20 cellular contexts compared by ENCODE assay signal in the genomic region with DNA sequence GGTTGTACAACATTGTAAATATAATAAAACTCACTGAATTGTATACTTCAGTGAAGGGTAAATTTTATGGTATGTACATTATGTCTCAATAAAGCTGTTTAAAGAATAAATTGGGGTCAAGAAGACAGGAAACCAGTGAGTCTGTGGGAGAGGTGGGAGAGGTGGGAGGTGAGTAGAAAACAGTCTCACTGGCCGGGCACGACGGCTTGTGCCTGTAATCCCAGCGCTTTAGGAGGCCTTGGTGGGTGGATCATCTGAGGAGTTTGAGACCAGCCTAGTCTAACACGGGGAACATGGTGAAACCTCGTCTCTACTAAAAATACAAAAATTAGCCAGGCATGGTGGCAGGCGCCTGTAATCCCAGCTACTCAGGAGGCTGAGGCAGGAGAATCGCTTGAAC. TPM values are rescaled to one million over a fixed set of nuclear protein-coding genes. Genes with fewer than 3 reads are reported as not detected.
DNase-seq lines count a peak whose midpoint lies in the region; ATAC-seq and TF ChIP-seq lines count a peak whose summit lies in the region.
"Had no signal": no experiment of that assay in that cellular context is flagged by ENCODE, and none has a peak within 500 bp of the region (broad histone marks: within the 10 kb centered on the region; RNA-seq: fewer than 3 reads in every experiment).

No MANE protein-coding gene starts in this region.

- CTCF ChIA-PET in activated naive CD4-positive, alpha-beta T cell treated with anti-CD3 and anti-CD28 coated beads, Interleukin-2, amount 10 ng/mL, durations not matched to agents 7 days and 5 days (lab: Charles Lee) = no interaction called here

- ATAC-seq in foreskin keratinocyte (no peak), GM21367 (IDR thresholded peaks at IDR 0.05; ENCODE audit: unreplicated experiment) (no peak)
- ATAC-seq in stimulated activated memory B cell treated with anti-CD40 and anti-IgM and Interleukin-4, amounts not matched to agents 10 μg/mL and 1 μg/mL and 100 μg/mL, for 72 hours = no peak
- ATAC-seq: A549, HCT116 had no signal

- no peaks in the 10 kb centered on the region for H3K27me3 ChIP-seq in foreskin keratinocyte

- peaks cover 14% of the 10 kb centered on the region for H3K4me1 ChIP-seq in foreskin keratinocyte

- H3K27ac ChIP-seq in 22Rv1 = 0 out of 2 replicates have a peak overlapping the region, but pooled peaks have one; percentile 21
- H3K27ac ChIP-seq in foreskin keratinocyte = peak overlapping the region; percentile 84
- H3K27ac ChIP-seq: A549, C4-2B had no signal

- H3K27ac Mint-ChIP-seq in CD14-positive monocyte (peak overlapping the region in 6 of 7 donors; percentile 92 to 100 (median 98)), neural crest cell (ENCODE audit: unreplicated experiment) (no peak overlapping the region)
- H3K27ac Mint-ChIP-seq in activated naive CD4-positive, alpha-beta T cell treated with anti-CD3 and anti-CD28 coated beads, Interleukin-2, amount 10 ng/mL, durations not matched to agents 7 days and 5 days = no peak overlapping the region
- H3K27ac Mint-ChIP-seq in stimulated activated memory B cell treated with anti-CD40 and anti-IgM and Interleukin-4, amounts not matched to agents 10 μg/mL and 1 μg/mL and 100 μg/mL, for 72 hours = no peak overlapping the region

- DNase-seq in CD14-positive monocyte (ENCODE audit: low spot score) (no peak), foreskin keratinocyte (no peak), neural crest cell (ENCODE audit: low read depth, low spot score) (no peak), glomerular visceral epithelial cell (ENCODE audit: extremely low spot score) (no peak)
- no peak for DNase-seq in activated naive CD4-positive, alpha-beta T cell treated with anti-CD3 and anti-CD28 coated beads, Interleukin-2, amount 10 ng/mL, durations not matched to agents 7 days and 5 days
- DNase-seq: AML-193; CD4-positive, alpha-beta memory T cell; DMS153; DMS79; GDM1; GOT3; H7; HFFc6; IMR-90 had no signal

- H3K36me3 Mint-ChIP-seq in CD14-positive monocyte (peaks cover 11 to 13% of the 10 kb centered on the region in 2 donors), neural crest cell (ENCODE audit: low read depth) (peaks cover 3% of the 10 kb centered on the region)
- H3K36me3 Mint-ChIP-seq in activated naive CD4-positive, alpha-beta T cell treated with anti-CD3 and anti-CD28 coated beads, Interleukin-2, amount 10 ng/mL, durations not matched to agents 7 days and 5 days = peaks cover 15% of the 10 kb centered on the region
- H3K36me3 Mint-ChIP-seq in stimulated activated memory B cell treated with anti-CD40 and anti-IgM and Interleukin-4, amounts not matched to agents 10 μg/mL and 1 μg/mL and 100 μg/mL, for 72 hours = no peaks in the 10 kb centered on the region

- intact Hi-C loops in CD14-positive monocyte (cut with micrococcal nuclease) = loop anchor here in 1 of 2 donors (10.0 kb wide), 1 partner anchor 252 kb away; no protein-coding TSS in a partner anchor

- H3K27me3 Mint-ChIP-seq in CD14-positive monocyte (ENCODE audit: low read depth in 3 of 3) = peaks cover 0 to 12% (median 0%) of the 10 kb centered on the region in 3 donors
- no peaks in the 10 kb centered on the region for H3K27me3 Mint-ChIP-seq in neural crest cell (ENCODE audit: low read depth)
- peaks cover 10% of the 10 kb centered on the region for H3K27me3 Mint-ChIP-seq in activated naive CD4-positive, alpha-beta T cell treated with anti-CD3 and anti-CD28 coated beads, Interleukin-2, amount 10 ng/mL, durations not matched to agents 7 days and 5 days
- peaks cover 41% of the 10 kb centered on the region for H3K27me3 Mint-ChIP-seq in stimulated activated memory B cell treated with anti-CD40 and anti-IgM and Interleukin-4, amounts not matched to agents 10 μg/mL and 1 μg/mL and 100 μg/mL, for 72 hours

- TF ChIP-seq CTCF in 22Rv1 (IDR thresholded peaks at IDR 0.05) (no peak), CD14-positive monocyte (IDR thresholded peaks at IDR 0.05) (no peak), foreskin keratinocyte (conservative IDR thresholded peaks at IDR 0.05) (no peak), neural crest cell (conservative IDR thresholded peaks at IDR 0.05) (no peak)

- H3K4me3 Mint-ChIP-seq in CD14-positive monocyte = peak overlapping the region in 1 of 2 donors; percentile 93
- H3K4me3 Mint-ChIP-seq in neural crest cell = peak overlapping the region; percentile 39
- H3K4me3 Mint-ChIP-seq in activated naive CD4-positive, alpha-beta T cell treated with anti-CD3 and anti-CD28 coated beads, Interleukin-2, amount 10 ng/mL, durations not matched to agents 7 days and 5 days = no peak overlapping the region
- no peak overlapping the region for H3K4me3 Mint-ChIP-seq in stimulated activated memory B cell treated with anti-CD40 and anti-IgM and Interleukin-4, amounts not matched to agents 10 μg/mL and 1 μg/mL and 100 μg/mL, for 72 hours
- H3K4me3 Mint-ChIP-seq: CD4-positive, alpha-beta memory T cell; HFFc6 had no signal

- H3K4me1 Mint-ChIP-seq in CD14-positive monocyte = peaks cover 84% of the 10 kb centered on the region
- H3K4me1 Mint-ChIP-seq in neural crest cell = peaks cover 34% of the 10 kb centered on the region
- H3K4me1 Mint-ChIP-seq in activated naive CD4-positive, alpha-beta T cell treated with anti-CD3 and anti-CD28 coated beads, Interleukin-2, amount 10 ng/mL, durations not matched to agents 7 days and 5 days = peaks cover 60% of the 10 kb centered on the region
- H3K4me1 Mint-ChIP-seq in stimulated activated memory B cell treated with anti-CD40 and anti-IgM and Interleukin-4, amounts not matched to agents 10 μg/mL and 1 μg/mL and 100 μg/mL, for 72 hours = peaks cover 33% of the 10 kb centered on the region

- H3K9me3 Mint-ChIP-seq in CD14-positive monocyte (peaks cover 0 to 1% (median 0%) of the 10 kb centered on the region in 7 donors), neural crest cell (no peaks in the 10 kb centered on the region)
- no peaks in the 10 kb centered on the region for H3K9me3 Mint-ChIP-seq in activated naive CD4-positive, alpha-beta T cell treated with anti-CD3 and anti-CD28 coated beads, Interleukin-2, amount 10 ng/mL, durations not matched to agents 7 days and 5 days
- H3K9me3 Mint-ChIP-seq in stimulated activated memory B cell treated with anti-CD40 and anti-IgM and Interleukin-4, amounts not matched to agents 10 μg/mL and 1 μg/mL and 100 μg/mL, for 72 hours = no peaks in the 10 kb centered on the region
- H3K9me3 Mint-ChIP-seq: CD4-positive, alpha-beta memory T cell; HFFc6 had no signal

RNA-seq across cellular contexts. Expression of a gene that starts 4.2 kb away (rescaled TPM):
- 10 to 100 TPM; 53.1 to 54.6 TPM for polyA plus RNA-seq in CD14-positive monocyte
- total RNA-seq in foreskin keratinocyte = 10.9 and 12.5 TPM in 2 replicates
- polyA plus RNA-seq in foreskin keratinocyte = 8.4 and 8.6 TPM in 2 replicates
- 4.5 and 6.3 TPM in 2 replicates for total RNA-seq in neural crest cell

RNA-seq across cellular contexts. Expression of a gene that starts 4.9 kb away (rescaled TPM):
- polyA plus RNA-seq in CD14-positive monocyte = 10 to 100 TPM; 52.2 to 78.6 TPM
- 53.7 and 54.5 TPM in 2 replicates for total RNA-seq in foreskin keratinocyte
- polyA plus RNA-seq in foreskin keratinocyte = 99.7 and 105 TPM in 2 replicates
- total RNA-seq in neural crest cell = 90.9 and 95.3 TPM in 2 replicates

RNA-seq across cellular contexts. Expression of a gene that starts 14.8 kb away (rescaled TPM):
- polyA plus RNA-seq in CD14-positive monocyte = under 1 TPM; 0.14 to 0.17 TPM
- total RNA-seq in foreskin keratinocyte = 3.4 and 6.5 TPM in 2 replicates
- polyA plus RNA-seq in foreskin keratinocyte = 2.1 and 3.8 TPM in 2 replicates
- 48.4 and 49.5 TPM in 2 replicates for total RNA-seq in neural crest cell

RNA-seq across cellular contexts. Expression of a gene that starts 33.1 kb away (rescaled TPM):
- polyA plus RNA-seq in CD14-positive monocyte (10 to 100 TPM; 17.6 to 17.8 TPM), foreskin keratinocyte (23.5 and 25.8 TPM in 2 replicates)
- total RNA-seq in foreskin keratinocyte (16.6 and 18.2 TPM in 2 replicates), neural crest cell (10.1 TPM in 2 replicates)

Comparison
In these comparisons a context has a peak if more than half of its experiments do, and no peak if none do; other contexts are left out.
1. H3K27ac Mint-ChIP-seq: peak in CD14-positive monocyte (6 of 7); none in neural crest cell (single experiment), activated naive CD4-positive, alpha-beta T cell treated with anti-CD3 and anti-CD28 coated beads, Interleukin-2, amount 10 ng/mL, durations not matched to agents 7 days and 5 days (single experiment) and stimulated activated memory B cell treated with anti-CD40 and anti-IgM and Interleukin-4, amounts not matched to agents 10 μg/mL and 1 μg/mL and 100 μg/mL, for 72 hours (single experiment).